8 cellular contexts compared by ENCODE assay signal in the genomic region with DNA sequence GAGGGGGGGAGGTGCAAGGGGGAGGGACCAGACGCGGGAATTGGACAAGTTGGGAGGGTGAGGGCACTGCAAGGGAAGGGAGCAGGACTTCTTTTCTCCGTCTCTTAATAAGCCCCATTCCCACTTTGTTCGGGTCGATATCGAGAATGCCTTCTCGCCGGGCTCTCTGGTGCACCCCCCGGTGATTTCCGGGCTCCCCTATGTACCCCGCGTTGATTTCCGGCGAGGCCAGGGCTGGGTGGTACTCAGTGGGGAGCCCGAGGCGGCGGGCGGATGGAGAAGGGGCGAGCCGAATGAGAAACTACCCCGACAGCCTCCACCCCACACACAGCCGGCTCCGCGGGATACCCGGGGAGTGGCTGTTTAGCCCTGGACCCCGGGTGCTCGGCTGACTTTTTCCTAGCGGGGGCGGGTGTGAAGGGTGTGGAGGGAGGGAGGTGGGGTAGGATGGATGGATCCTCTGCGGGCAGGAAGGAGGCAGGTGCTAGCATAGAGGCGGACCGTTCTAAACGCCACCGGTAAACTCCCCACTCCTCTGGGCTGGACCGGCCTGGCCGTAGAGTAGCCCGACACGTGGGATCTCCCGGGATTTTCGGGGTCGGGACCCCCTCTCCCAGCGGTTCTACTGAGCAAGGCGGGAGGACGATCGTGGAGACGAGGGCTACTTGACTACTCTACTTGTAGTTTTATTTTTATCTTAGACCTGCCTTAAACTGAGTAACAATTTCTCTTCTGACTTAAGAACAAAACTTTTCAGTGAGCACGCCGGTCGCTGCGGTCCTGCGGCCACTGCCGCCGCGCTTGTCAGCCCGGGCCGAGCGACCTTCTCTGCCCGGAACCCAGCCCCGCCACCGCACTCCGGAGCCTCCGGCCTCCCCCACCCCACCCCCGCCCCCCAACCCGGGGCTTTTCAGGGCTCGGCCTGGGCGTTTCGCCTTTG. TPM values are rescaled to one million over a fixed set of nuclear protein-coding genes. Genes with fewer than 3 reads are reported as not detected.
DNase-seq lines count a peak whose midpoint lies in the region; ATAC-seq and TF ChIP-seq lines count a peak whose summit lies in the region.

No MANE protein-coding gene starts in this region.

- H3K4me3 Mint-ChIP-seq in HFFc6: peak overlapping the region; percentile 83

- TF ChIP-seq CTCF in AG04450 (IDR thresholded peaks at IDR 0.05; ENCODE audit: low read depth, low read length): no peak
- TF ChIP-seq CTCF in HFFc6 (IDR thresholded peaks at IDR 0.05): no peak
- TF ChIP-seq CTCF in gastroesophageal sphincter (IDR thresholded peaks at IDR 0.05): no peak

- no peaks in the 10 kb centered on the region for H3K36me3 ChIP-seq in gastroesophageal sphincter

- peaks cover 8% of the 10 kb centered on the region; the same call in 1 of the 2 replicates for H3K9me3 Mint-ChIP-seq in HFFc6

- intact Hi-C loops in posterior vena cava (cut with DNase I): loop anchor here in 1 of 2 donors (1.0 kb wide), 1 partner anchor 14 kb away; no protein-coding TSS in a partner anchor

- CTCF ChIA-PET in AG04450 (lab: Charles Lee): no interaction called here

- H3K27me3 ChIP-seq in AG04450 (ENCODE audit: control insufficient read depth, insufficient read depth, low read length) (peaks cover 84% of the 10 kb centered on the region), gastroesophageal sphincter (peaks cover 100% of the 10 kb centered on the region)

- peaks cover 7% of the 10 kb centered on the region for H3K9me3 ChIP-seq in AG04450 (ENCODE audit: control insufficient read depth, insufficient read depth, low read length)
- H3K9me3 ChIP-seq in gastroesophageal sphincter: no peaks in the 10 kb centered on the region

- H3K27me3 Mint-ChIP-seq in HFFc6 (ENCODE audit: insufficient read depth): peaks cover 38% of the 10 kb centered on the region

- 0 out of 2 replicates have a peak, but pooled peaks cover 7% of the 10 kb centered on the region for H3K36me3 Mint-ChIP-seq in HFFc6 (ENCODE audit: low read depth)

- WGBS in gastroesophageal sphincter (ENCODE audit: low coverage in 1 of 2), 2 donors: 0 to 1% methylated on average over 3 to 18 of the region's 67 CpGs

- no peak overlapping the region for H3K27ac Mint-ChIP-seq in HFFc6

- POLR2A ChIA-PET in AG04450 (lab: Yijun Ruan, JAX): no interaction called here

- peaks cover 11% of the 10 kb centered on the region for H3K4me1 Mint-ChIP-seq in HFFc6 (ENCODE audit: low read depth)

- TF ChIP-seq EP300 in gastroesophageal sphincter (IDR thresholded peaks at IDR 0.05): no peak

- H3K4me3 ChIP-seq in AG04450 (ENCODE audit: low read depth, low read length): peak overlapping the region; percentile 42
- H3K4me3 ChIP-seq in gastroesophageal sphincter: peak overlapping the region in 1 of 2 donors; percentile 49

- peaks cover 0 to 41% (median 23%) of the 10 kb centered on the region in 3 donors for H3K4me1 ChIP-seq in gastroesophageal sphincter

- DNase-seq in AG04450 (ENCODE audit: low read depth, low spot score) (no peak), HFFc6 (no peak), posterior vena cava (ENCODE audit: low spot score) (peak; percentile 82)
- peak; percentile 73 for DNase-seq in activated CD8-positive, alpha-beta memory T cell treated with anti-CD3 and anti-CD28 coated beads for 24 hours

- no peak overlapping the region for H3K27ac ChIP-seq in AG04450 (ENCODE audit: low read depth, low read length)
- H3K27ac ChIP-seq in gastroesophageal sphincter: peak overlapping the region in 3 of 4 donors; percentile 0 to 64 (median 30)

- no peak for TF ChIP-seq POLR2A in gastroesophageal sphincter (IDR thresholded peaks at IDR 0.05)

- ATAC-seq in gastroesophageal sphincter (peak; percentile 51), HG03520 (IDR thresholded peaks at IDR 0.05; ENCODE audit: unreplicated experiment) (no peak), GM18907 (IDR thresholded peaks at IDR 0.05; ENCODE audit: unreplicated experiment) (no peak), HG03175 (IDR thresholded peaks at IDR 0.05; ENCODE audit: unreplicated experiment) (no peak)

RNA-seq across cellular contexts. Expression of a gene that starts 1.0 kb away (rescaled TPM):
- polyA plus RNA-seq in AG04450 (2011; rRNA removed): 46.4 and 48.0 TPM in 2 replicates
- 28.4 and 38.7 TPM in 2 replicates for polyA minus RNA-seq in AG04450 (2011; rRNA and poly(A)+ RNA removed)
- total RNA-seq in HFFc6 (2021; fragmentation: NEBNext Ultra II Directional; extraction: Animal tissue kit (Norgen Biotek cat#: 25700)): 10 to 100 TPM; 42.1 to 54.7 (median 51.9) TPM
- total RNA-seq in gastroesophageal sphincter: 100 to 1,000 TPM; 112 to 134 (median 132) TPM
- total RNA-seq in posterior vena cava: 10 to 100 TPM; 46.4 to 53.6 TPM

RNA-seq across cellular contexts. Expression of a gene that starts 51.0 kb away (rescaled TPM):
- polyA plus RNA-seq in AG04450 (2011; rRNA removed): 46.2 and 54.0 TPM in 2 replicates
- 56.5 and 73.0 TPM in 2 replicates for polyA minus RNA-seq in AG04450 (2011; rRNA and poly(A)+ RNA removed)
- total RNA-seq in HFFc6 (2021; fragmentation: NEBNext Ultra II Directional; extraction: Animal tissue kit (Norgen Biotek cat#: 25700)): 10 to 100 TPM; 54.7 to 63.5 (median 58.3) TPM
- total RNA-seq in gastroesophageal sphincter (10 to 100 TPM; 31.9 to 58.8 (median 48.1) TPM), posterior vena cava (10 to 100 TPM; 44.5 to 46.9 TPM)

Comparison
In these comparisons a context has a peak if more than half of its experiments do, and no peak if none do; other contexts are left out.
1. DNase-seq: peak in activated CD8-positive, alpha-beta memory T cell treated with anti-CD3 and anti-CD28 coated beads for 24 hours (single experiment) and posterior vena cava (single experiment); none in AG04450 (single experiment) and HFFc6 (single experiment).